Comparison of ENCODE assay signal across 1 cellular context in the genomic region with DNA sequence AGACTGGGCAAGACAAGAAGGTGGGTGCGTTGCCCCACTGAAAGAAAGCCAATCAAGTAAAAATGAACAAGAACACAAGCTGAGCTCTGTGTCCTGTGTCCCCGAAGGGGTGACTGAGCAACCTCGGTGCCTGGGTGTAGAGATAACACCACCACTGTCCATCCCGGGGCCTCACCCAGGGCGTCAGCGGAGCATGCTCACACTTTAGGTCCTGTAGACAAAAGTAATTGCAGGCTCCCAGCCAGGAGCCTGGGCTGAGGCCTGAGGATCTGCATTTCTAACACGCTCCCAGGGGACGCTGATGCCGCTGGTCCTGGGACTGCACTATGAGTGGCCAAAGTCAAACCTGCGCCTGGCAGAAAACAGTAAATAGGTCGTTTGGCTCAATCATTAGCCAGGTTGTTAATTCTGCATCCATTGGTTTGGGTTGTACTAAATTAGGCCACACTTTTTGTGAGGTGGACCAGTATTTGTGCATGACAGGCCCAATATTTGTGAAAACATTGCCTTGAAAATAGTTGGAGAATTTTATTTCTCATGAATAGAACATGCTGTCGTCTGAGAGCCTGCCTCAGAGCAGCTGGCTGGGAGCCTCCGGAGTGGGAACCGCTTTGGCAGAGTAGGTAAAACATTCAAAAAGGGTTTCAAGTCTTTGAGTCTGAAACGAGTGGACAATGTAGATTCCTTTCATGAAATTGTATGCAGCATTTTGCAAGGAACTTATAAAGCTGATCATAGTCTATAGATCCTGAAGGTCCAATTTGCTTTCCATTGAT.
TF ChIP-seq lines count a peak whose summit lies in the region.

No MANE protein-coding gene starts in this region.

TF ChIP-seq in K562, 482 proteins besides CTCF, POLR2A, EP300 and RAD21 (continued from another document and continues in another):
- TF ChIP-seq, protein P1, sequence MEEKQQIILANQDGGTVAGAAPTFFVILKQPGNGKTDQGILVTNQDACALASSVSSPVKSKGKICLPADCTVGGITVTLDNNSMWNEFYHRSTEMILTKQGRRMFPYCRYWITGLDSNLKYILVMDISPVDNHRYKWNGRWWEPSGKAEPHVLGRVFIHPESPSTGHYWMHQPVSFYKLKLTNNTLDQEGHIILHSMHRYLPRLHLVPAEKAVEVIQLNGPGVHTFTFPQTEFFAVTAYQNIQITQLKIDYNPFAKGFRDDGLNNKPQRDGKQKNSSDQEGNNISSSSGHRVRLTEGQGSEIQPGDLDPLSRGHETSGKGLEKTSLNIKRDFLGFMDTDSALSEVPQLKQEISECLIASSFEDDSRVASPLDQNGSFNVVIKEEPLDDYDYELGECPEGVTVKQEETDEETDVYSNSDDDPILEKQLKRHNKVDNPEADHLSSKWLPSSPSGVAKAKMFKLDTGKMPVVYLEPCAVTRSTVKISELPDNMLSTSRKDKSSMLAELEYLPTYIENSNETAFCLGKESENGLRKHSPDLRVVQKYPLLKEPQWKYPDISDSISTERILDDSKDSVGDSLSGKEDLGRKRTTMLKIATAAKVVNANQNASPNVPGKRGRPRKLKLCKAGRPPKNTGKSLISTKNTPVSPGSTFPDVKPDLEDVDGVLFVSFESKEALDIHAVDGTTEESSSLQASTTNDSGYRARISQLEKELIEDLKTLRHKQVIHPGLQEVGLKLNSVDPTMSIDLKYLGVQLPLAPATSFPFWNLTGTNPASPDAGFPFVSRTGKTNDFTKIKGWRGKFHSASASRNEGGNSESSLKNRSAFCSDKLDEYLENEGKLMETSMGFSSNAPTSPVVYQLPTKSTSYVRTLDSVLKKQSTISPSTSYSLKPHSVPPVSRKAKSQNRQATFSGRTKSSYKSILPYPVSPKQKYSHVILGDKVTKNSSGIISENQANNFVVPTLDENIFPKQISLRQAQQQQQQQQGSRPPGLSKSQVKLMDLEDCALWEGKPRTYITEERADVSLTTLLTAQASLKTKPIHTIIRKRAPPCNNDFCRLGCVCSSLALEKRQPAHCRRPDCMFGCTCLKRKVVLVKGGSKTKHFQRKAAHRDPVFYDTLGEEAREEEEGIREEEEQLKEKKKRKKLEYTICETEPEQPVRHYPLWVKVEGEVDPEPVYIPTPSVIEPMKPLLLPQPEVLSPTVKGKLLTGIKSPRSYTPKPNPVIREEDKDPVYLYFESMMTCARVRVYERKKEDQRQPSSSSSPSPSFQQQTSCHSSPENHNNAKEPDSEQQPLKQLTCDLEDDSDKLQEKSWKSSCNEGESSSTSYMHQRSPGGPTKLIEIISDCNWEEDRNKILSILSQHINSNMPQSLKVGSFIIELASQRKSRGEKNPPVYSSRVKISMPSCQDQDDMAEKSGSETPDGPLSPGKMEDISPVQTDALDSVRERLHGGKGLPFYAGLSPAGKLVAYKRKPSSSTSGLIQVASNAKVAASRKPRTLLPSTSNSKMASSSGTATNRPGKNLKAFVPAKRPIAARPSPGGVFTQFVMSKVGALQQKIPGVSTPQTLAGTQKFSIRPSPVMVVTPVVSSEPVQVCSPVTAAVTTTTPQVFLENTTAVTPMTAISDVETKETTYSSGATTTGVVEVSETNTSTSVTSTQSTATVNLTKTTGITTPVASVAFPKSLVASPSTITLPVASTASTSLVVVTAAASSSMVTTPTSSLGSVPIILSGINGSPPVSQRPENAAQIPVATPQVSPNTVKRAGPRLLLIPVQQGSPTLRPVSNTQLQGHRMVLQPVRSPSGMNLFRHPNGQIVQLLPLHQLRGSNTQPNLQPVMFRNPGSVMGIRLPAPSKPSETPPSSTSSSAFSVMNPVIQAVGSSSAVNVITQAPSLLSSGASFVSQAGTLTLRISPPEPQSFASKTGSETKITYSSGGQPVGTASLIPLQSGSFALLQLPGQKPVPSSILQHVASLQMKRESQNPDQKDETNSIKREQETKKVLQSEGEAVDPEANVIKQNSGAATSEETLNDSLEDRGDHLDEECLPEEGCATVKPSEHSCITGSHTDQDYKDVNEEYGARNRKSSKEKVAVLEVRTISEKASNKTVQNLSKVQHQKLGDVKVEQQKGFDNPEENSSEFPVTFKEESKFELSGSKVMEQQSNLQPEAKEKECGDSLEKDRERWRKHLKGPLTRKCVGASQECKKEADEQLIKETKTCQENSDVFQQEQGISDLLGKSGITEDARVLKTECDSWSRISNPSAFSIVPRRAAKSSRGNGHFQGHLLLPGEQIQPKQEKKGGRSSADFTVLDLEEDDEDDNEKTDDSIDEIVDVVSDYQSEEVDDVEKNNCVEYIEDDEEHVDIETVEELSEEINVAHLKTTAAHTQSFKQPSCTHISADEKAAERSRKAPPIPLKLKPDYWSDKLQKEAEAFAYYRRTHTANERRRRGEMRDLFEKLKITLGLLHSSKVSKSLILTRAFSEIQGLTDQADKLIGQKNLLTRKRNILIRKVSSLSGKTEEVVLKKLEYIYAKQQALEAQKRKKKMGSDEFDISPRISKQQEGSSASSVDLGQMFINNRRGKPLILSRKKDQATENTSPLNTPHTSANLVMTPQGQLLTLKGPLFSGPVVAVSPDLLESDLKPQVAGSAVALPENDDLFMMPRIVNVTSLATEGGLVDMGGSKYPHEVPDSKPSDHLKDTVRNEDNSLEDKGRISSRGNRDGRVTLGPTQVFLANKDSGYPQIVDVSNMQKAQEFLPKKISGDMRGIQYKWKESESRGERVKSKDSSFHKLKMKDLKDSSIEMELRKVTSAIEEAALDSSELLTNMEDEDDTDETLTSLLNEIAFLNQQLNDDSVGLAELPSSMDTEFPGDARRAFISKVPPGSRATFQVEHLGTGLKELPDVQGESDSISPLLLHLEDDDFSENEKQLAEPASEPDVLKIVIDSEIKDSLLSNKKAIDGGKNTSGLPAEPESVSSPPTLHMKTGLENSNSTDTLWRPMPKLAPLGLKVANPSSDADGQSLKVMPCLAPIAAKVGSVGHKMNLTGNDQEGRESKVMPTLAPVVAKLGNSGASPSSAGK (IDR thresholded peaks at IDR 0.05), result peak; percentile 53; the same call in 1 of the 2 replicates
- TF ChIP-seq ZNF644 (tag; IDR thresholded peaks at IDR 0.05; ENCODE audit: low read depth), result 0 out of 2 replicates have a peak, but pooled peaks have one; percentile 53
- no peak for TF ChIP-seq SMAD2 (IDR thresholded peaks at IDR 0.05; ENCODE audit: low read depth, low read length)
- peak; percentile 59 for TF ChIP-seq NEUROD1 (IDR thresholded peaks at IDR 0.05; ENCODE audit: borderline replicate concordance, low read depth, low read length, partially characterized antibody)
- TF ChIP-seq SUPT5H (IDR thresholded peaks at IDR 0.05), result no peak
- TF ChIP-seq MTA2 (IDR thresholded peaks at IDR 0.05; ENCODE audit: low read depth), result peak; percentile 80
- peak; percentile 77 for TF ChIP-seq JUND (IDR thresholded peaks at IDR 0.05; ENCODE audit: borderline replicate concordance, low read depth, low read length)
- TF ChIP-seq JUND (tag; IDR thresholded peaks at IDR 0.05; ENCODE audit: borderline replicate concordance, low read depth, low read length), result peak; percentile 57; the same call in 1 of the 3 replicates
- peak; percentile 79 for TF ChIP-seq SMAD4 (CRISPR knock-in tag; conservative IDR thresholded peaks at IDR 0.05)
- peak; percentile 74 for TF ChIP-seq MYC (IDR thresholded peaks at IDR 0.05; ENCODE audit: low read depth, low read length)
- TF ChIP-seq MYC (CRISPR knock-in tag; IDR thresholded peaks at IDR 0.05; ENCODE audit: borderline replicate concordance, low read depth), result no peak
- no peak for TF ChIP-seq CCNT2 (IDR thresholded peaks at IDR 0.05; ENCODE audit: borderline replicate concordance, extremely low read depth, insufficient read length, low read depth, low read length)
- TF ChIP-seq UBTF (IDR thresholded peaks at IDR 0.05; ENCODE audit: borderline replicate concordance in 1 of 2, low read depth in 2 of 2, low read length in 2 of 2), result peak; percentile 99 to 100
- no peak for TF ChIP-seq STAT5B (CRISPR knock-in tag; IDR thresholded peaks at IDR 0.05)
- no peak for TF ChIP-seq GTF2F1 (IDR thresholded peaks at IDR 0.05; ENCODE audit: low read depth, low read length)
- peak; percentile 94 for TF ChIP-seq ARID1B (IDR thresholded peaks at IDR 0.05)
- TF ChIP-seq ATF2 (CRISPR knock-in tag; IDR thresholded peaks at IDR 0.05), result no peak
- TF ChIP-seq, protein P2, sequence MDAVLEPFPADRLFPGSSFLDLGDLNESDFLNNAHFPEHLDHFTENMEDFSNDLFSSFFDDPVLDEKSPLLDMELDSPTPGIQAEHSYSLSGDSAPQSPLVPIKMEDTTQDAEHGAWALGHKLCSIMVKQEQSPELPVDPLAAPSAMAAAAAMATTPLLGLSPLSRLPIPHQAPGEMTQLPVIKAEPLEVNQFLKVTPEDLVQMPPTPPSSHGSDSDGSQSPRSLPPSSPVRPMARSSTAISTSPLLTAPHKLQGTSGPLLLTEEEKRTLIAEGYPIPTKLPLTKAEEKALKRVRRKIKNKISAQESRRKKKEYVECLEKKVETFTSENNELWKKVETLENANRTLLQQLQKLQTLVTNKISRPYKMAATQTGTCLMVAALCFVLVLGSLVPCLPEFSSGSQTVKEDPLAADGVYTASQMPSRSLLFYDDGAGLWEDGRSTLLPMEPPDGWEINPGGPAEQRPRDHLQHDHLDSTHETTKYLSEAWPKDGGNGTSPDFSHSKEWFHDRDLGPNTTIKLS (IDR thresholded peaks at IDR 0.05; ENCODE audit: borderline replicate concordance, low read depth), result 0 out of 2 replicates have a peak, but pooled peaks have one; percentile 22
- peak; percentile 73; the same call in 1 of the 2 replicates for TF ChIP-seq NBN (IDR thresholded peaks at IDR 0.05; ENCODE audit: low read depth)
- TF ChIP-seq TFAP4 (CRISPR knock-in tag; IDR thresholded peaks at IDR 0.05; ENCODE audit: borderline replicate concordance), result peak; percentile 46; the same call in 1 of the 2 replicates
- peak; percentile 63 for TF ChIP-seq PKNOX1 (IDR thresholded peaks at IDR 0.05)
- TF ChIP-seq ZFX (CRISPR knock-in tag; IDR thresholded peaks at IDR 0.05), result peak; percentile 65
- TF ChIP-seq, protein P3, sequence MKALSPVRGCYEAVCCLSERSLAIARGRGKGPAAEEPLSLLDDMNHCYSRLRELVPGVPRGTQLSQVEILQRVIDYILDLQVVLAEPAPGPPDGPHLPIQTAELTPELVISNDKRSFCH (CRISPR knock-in tag; IDR thresholded peaks at IDR 0.05), result no peak
- TF ChIP-seq, protein P3 (tag; IDR thresholded peaks at IDR 0.05), result peak; percentile 75; the same call in 1 of the 2 replicates
- TF ChIP-seq BHLHE40 (IDR thresholded peaks at IDR 0.05; ENCODE audit: low read length), result peak; percentile 80
- TF ChIP-seq, protein P4, sequence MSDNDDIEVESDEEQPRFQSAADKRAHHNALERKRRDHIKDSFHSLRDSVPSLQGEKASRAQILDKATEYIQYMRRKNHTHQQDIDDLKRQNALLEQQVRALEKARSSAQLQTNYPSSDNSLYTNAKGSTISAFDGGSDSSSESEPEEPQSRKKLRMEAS (CRISPR knock-in tag; IDR thresholded peaks at IDR 0.05), result peak; percentile 59
- peak in 1 of 2 experiments; percentile 73; a peak in 2 of 3 replicates for TF ChIP-seq CBX3 (IDR thresholded peaks at IDR 0.05; ENCODE audit: borderline replicate concordance in 1 of 2, low read length in 2 of 2)
- TF ChIP-seq EHMT2 (IDR thresholded peaks at IDR 0.05), result peak; percentile 52
- peak; percentile 38; the same call in 1 of the 2 replicates for TF ChIP-seq CREB3 (tag; conservative IDR thresholded peaks at IDR 0.05; ENCODE audit: low read depth)
- TF ChIP-seq DMBX1 (CRISPR knock-in tag; IDR thresholded peaks at IDR 0.05; ENCODE audit: borderline replicate concordance), result peak; percentile 59; the same call in 1 of the 2 replicates
- peak; percentile 95 for TF ChIP-seq TBP (optimal IDR thresholded peaks at IDR 0.05; ENCODE audit: low read depth, low read length)
- no peak for TF ChIP-seq ZNF212 (CRISPR knock-in tag; IDR thresholded peaks at IDR 0.05)
- TF ChIP-seq PHTF2 (CRISPR knock-in tag; IDR thresholded peaks at IDR 0.05), result no peak
